ENCODE assay signal across 28 cellular contexts in the genomic region with DNA sequence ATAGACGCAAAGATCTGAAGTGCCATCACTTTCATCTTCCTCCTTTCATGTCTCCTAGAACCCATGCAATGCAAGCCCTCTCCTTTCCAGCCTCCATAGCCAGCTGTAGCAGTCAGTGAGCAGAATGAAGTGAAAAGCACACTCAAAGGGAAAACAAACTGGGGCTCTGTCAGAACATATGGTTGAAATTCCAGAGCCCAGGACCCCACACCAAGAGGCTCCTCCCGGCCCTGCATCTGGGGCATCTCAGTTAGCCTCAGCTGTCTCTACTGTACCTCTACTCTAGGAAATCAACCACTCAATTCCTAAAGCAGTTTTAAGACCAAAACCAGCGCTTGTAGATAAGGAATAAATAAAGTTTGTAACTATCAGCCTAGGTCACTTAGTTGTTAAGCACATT.
"Had no signal": no experiment of that assay in that cellular context is flagged by ENCODE, and none has a peak within 500 bp of the region (broad histone marks: within the 10 kb centered on the region; RNA-seq: fewer than 3 reads in every experiment).

No MANE protein-coding gene starts in this region.

- H3K4me3 Mint-ChIP-seq: activated CD4-positive, alpha-beta T cell treated with anti-CD3 and anti-CD28 coated beads, Interleukin-2, amount 10 ng/mL, durations not matched to agents 24 days and 14 days; activated CD8-positive, alpha-beta T cell treated with anti-CD3 and anti-CD28 coated beads for 36 hours; activated naive CD4-positive, alpha-beta T cell treated with anti-CD3 and anti-CD28 coated beads, Interleukin-2, amount 50 U/mL, for 24 hours; activated naive CD8-positive, alpha-beta T cell treated with anti-CD3 and anti-CD28 coated beads, Interleukin-2, amount 10 ng/mL, durations not matched to agents 7 days and 5 days; activated T-cell treated with anti-CD3 and anti-CD28 coated beads, Interleukin-2, amount 50 U/mL, for 24 hours; central memory CD8-positive, alpha-beta T cell had no signal

- H3K36me3 Mint-ChIP-seq: activated naive CD4-positive, alpha-beta T cell treated with anti-CD3 and anti-CD28 coated beads, Interleukin-2, amount 50 U/mL, for 24 hours; activated naive CD8-positive, alpha-beta T cell treated with anti-CD3 and anti-CD28 coated beads, Interleukin-2, amount 10 ng/mL, durations not matched to agents 7 days and 5 days had no signal

- H3K27ac ChIP-seq: ascending aorta, cardiac muscle cell, Peyer's patch, SK-N-MC, WERI-Rb-1 had no signal

- H3K36me3 ChIP-seq: ascending aorta, cardiac muscle cell, Peyer's patch, WERI-Rb-1 had no signal

- DNase-seq: activated CD4-positive, alpha-beta T cell treated with anti-CD3 and anti-CD28 coated beads, Interleukin-2, amount 10 ng/mL, durations not matched to agents 24 days and 14 days; activated CD4-positive, alpha-beta T cell treated with anti-CD3 and anti-CD28 coated beads, Interleukin-2, amount 50 U/mL, for 4 hours; activated CD8-positive, alpha-beta T cell treated with anti-CD3 and anti-CD28 coated beads for 36 hours; activated gamma-delta T cell; activated naive CD4-positive, alpha-beta T cell treated with Interleukin-2 at 50 U/mL for 16 hours; activated naive CD8-positive, alpha-beta T cell treated with anti-CD3 and anti-CD28 coated beads, Interleukin-2, amount 10 ng/mL, durations not matched to agents 7 days and 5 days; activated T-cell treated with anti-CD3 and anti-CD28 coated beads, Interleukin-2, amount 50 U/mL, for 24 hours; amygdala; Karpas-422; NCI-H1105; NCI-H1417 treated with DMSO at 0.1 percent for 48 hours; NCI-H187 treated with DMSO at 0.1 percent for 48 hours; NCI-H2081 treated with DMSO at 0.1 percent for 48 hours; NCI-H510A treated with DMSO at 0.1 percent for 48 hours; NCI-H526 treated with DMSO at 0.1 percent for 48 hours; NCI-H774; PC-3; Peyer's patch; RPMI8226; SHP77 treated with DMSO at 0.1 percent for 48 hours; T1000; WERI-Rb-1 had no signal

- H3K4me3 ChIP-seq: ascending aorta, cardiac muscle cell, Peyer's patch, SK-N-MC had no signal

- H3K27me3 Mint-ChIP-seq: activated naive CD4-positive, alpha-beta T cell treated with anti-CD3 and anti-CD28 coated beads, Interleukin-2, amount 50 U/mL, for 24 hours; central memory CD8-positive, alpha-beta T cell had no signal

- H3K9me3 Mint-ChIP-seq: activated CD4-positive, alpha-beta T cell treated with anti-CD3 and anti-CD28 coated beads, Interleukin-2, amount 10 ng/mL, durations not matched to agents 24 days and 14 days; activated CD8-positive, alpha-beta T cell treated with anti-CD3 and anti-CD28 coated beads for 36 hours; activated naive CD4-positive, alpha-beta T cell treated with anti-CD3 and anti-CD28 coated beads, Interleukin-2, amount 50 U/mL, for 24 hours; activated naive CD8-positive, alpha-beta T cell treated with anti-CD3 and anti-CD28 coated beads, Interleukin-2, amount 10 ng/mL, durations not matched to agents 7 days and 5 days; activated T-cell treated with anti-CD3 and anti-CD28 coated beads, Interleukin-2, amount 50 U/mL, for 24 hours; activated T-helper 2 cell treated with anti-CD3 and anti-CD28 coated beads, Interferon-gamma antibody, Interleukin-2, Interleukin-4, amounts not matched to agents 10 μg/mL and 5 μg/mL and 100 μg/mL, durations not matched to agents 14 hours and 24 hours and 36 hours; central memory CD8-positive, alpha-beta T cell had no signal

- ATAC-seq: activated CD8-positive, alpha-beta T cell treated with anti-CD3 and anti-CD28 coated beads for 36 hours; PC-3 had no signal

- H3K9me3 ChIP-seq: ascending aorta, Peyer's patch had no signal

- H3K27me3 ChIP-seq: ascending aorta, cardiac muscle cell, Peyer's patch had no signal

- H3K4me1 ChIP-seq: ascending aorta, Peyer's patch had no signal

- H3K27ac Mint-ChIP-seq: activated CD4-positive, alpha-beta T cell treated with anti-CD3 and anti-CD28 coated beads, Interleukin-2, amount 10 ng/mL, durations not matched to agents 24 days and 14 days; activated CD8-positive, alpha-beta T cell treated with anti-CD3 and anti-CD28 coated beads for 36 hours; activated naive CD4-positive, alpha-beta T cell treated with anti-CD3 and anti-CD28 coated beads, Interleukin-2, amount 50 U/mL, for 24 hours; activated naive CD8-positive, alpha-beta T cell treated with anti-CD3 and anti-CD28 coated beads, Interleukin-2, amount 10 ng/mL, durations not matched to agents 7 days and 5 days; activated T-cell treated with anti-CD3 and anti-CD28 coated beads, Interleukin-2, amount 50 U/mL, for 24 hours; activated T-helper 2 cell treated with anti-CD3 and anti-CD28 coated beads, Interferon-gamma antibody, Interleukin-2, Interleukin-4, amounts not matched to agents 10 μg/mL and 5 μg/mL and 100 μg/mL, durations not matched to agents 14 hours and 24 hours and 36 hours had no signal

- H3K4me1 Mint-ChIP-seq: activated CD4-positive, alpha-beta T cell treated with anti-CD3 and anti-CD28 coated beads, Interleukin-2, amount 10 ng/mL, durations not matched to agents 24 days and 14 days; activated naive CD4-positive, alpha-beta T cell treated with anti-CD3 and anti-CD28 coated beads, Interleukin-2, amount 50 U/mL, for 24 hours; activated naive CD8-positive, alpha-beta T cell treated with anti-CD3 and anti-CD28 coated beads, Interleukin-2, amount 10 ng/mL, durations not matched to agents 7 days and 5 days; central memory CD8-positive, alpha-beta T cell had no signal
